1 cellular context compared by ENCODE assay signal in genomic region chr15:90227816-90228772, GRCh38.
TF ChIP-seq lines count a peak whose summit lies in the region.

No MANE protein-coding gene starts in this region.

TF ChIP-seq in HEK293, 187 proteins besides CTCF, POLR2A, EP300 and RAD21:
- TF ChIP-seq HIC1 (tag by site-specific recombination; IDR thresholded peaks at IDR 0.05) = 0 out of 2 replicates have a peak, but pooled peaks have one; percentile 14
- no peak for TF ChIP-seq ZSCAN16 (tag by site-specific recombination; IDR thresholded peaks at IDR 0.05)
